ENCODE assay signal across 1 cellular context in the genomic region with DNA sequence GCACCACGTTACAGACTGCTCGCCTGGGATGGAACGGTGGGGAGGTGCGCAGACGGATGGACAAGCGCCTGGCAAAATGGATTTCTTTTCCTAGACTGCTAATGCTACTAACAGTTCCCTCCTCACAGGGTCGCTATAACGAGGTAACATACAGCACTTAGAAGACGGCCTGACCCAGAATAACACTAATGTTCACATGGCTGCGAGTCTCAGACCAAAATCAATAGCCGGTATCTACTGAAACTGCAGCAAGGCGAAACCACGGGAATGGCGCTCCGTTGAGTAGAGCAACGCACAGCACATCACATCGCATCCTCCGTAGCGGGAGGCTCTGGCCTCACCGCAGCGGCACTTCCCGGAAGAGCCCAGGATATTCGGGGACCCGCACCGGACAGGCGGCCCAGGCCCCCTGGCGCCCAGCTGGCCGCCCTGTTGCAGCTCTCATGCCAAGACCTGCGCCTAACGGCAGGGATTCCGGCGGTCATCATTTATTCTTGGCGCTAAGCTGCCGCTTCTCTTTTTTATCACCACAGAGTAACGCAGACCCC.
TF ChIP-seq lines count a peak whose summit lies in the region.

No MANE protein-coding gene starts in this region.

TF ChIP-seq in HepG2, 621 proteins besides CTCF, POLR2A, EP300 and RAD21 (continued from another document and continues in another):
- no peak for TF ChIP-seq KAT2B (IDR thresholded peaks at IDR 0.05; ENCODE audit: borderline replicate concordance, low read depth, low read length)
- no peak for TF ChIP-seq IRF2 (CRISPR knock-in tag; IDR thresholded peaks at IDR 0.05)
- TF ChIP-seq ZEB1 (IDR thresholded peaks at IDR 0.05; ENCODE audit: insufficient replicate concordance, low read depth) = no peak
- TF ChIP-seq SRY (CRISPR knock-in tag; IDR thresholded peaks at IDR 0.05) = no peak
- TF ChIP-seq ZNF775 (CRISPR knock-in tag; IDR thresholded peaks at IDR 0.05; ENCODE audit: borderline replicate concordance) = no peak
- no peak for TF ChIP-seq NR2F1 (CRISPR knock-in tag; IDR thresholded peaks at IDR 0.05)
- TF ChIP-seq SOX5 (CRISPR knock-in tag; IDR thresholded peaks at IDR 0.05; ENCODE audit: borderline replicate concordance) = no peak
- no peak for TF ChIP-seq ZBTB37 (CRISPR knock-in tag; IDR thresholded peaks at IDR 0.05)
- TF ChIP-seq ZNF510 (CRISPR knock-in tag; IDR thresholded peaks at IDR 0.05; ENCODE audit: low read depth) = no peak
- no peak for TF ChIP-seq ZNF788 (CRISPR knock-in tag; IDR thresholded peaks at IDR 0.05; ENCODE audit: borderline replicate concordance)
- no peak; the same call in 1 of the 2 replicates for TF ChIP-seq ZNF768 (CRISPR knock-in tag; IDR thresholded peaks at IDR 0.05)
- no peak for TF ChIP-seq TAF1 (CRISPR knock-in tag; IDR thresholded peaks at IDR 0.05)
- peak; percentile 52; the same call in 1 of the 2 replicates for TF ChIP-seq ELF3 (CRISPR knock-in tag; IDR thresholded peaks at IDR 0.05)
- TF ChIP-seq GATA4 (IDR thresholded peaks at IDR 0.05; ENCODE audit: borderline replicate concordance, low read depth) = no peak
- TF ChIP-seq TCF7L2 (IDR thresholded peaks at IDR 0.05; ENCODE audit: low read depth, low read length) = no peak
- TF ChIP-seq ZNF382 (CRISPR knock-in tag; IDR thresholded peaks at IDR 0.05; ENCODE audit: borderline replicate concordance) = no peak
- TF ChIP-seq PAX8 (CRISPR knock-in tag; IDR thresholded peaks at IDR 0.05; ENCODE audit: borderline replicate concordance) = no peak
- no peak for TF ChIP-seq ZNF432 (CRISPR knock-in tag; IDR thresholded peaks at IDR 0.05; ENCODE audit: borderline replicate concordance)
- no peak for TF ChIP-seq RFXANK (CRISPR knock-in tag; IDR thresholded peaks at IDR 0.05)
- TF ChIP-seq TBX2 (CRISPR knock-in tag; IDR thresholded peaks at IDR 0.05; ENCODE audit: borderline replicate concordance) = no peak; the same call in 1 of the 2 replicates
- TF ChIP-seq RAD51 (IDR thresholded peaks at IDR 0.05; ENCODE audit: borderline replicate concordance) = no peak
- TF ChIP-seq RXRB (CRISPR knock-in tag; IDR thresholded peaks at IDR 0.05; ENCODE audit: borderline replicate concordance) = no peak
- no peak for TF ChIP-seq RFX3 (CRISPR knock-in tag; IDR thresholded peaks at IDR 0.05)
- TF ChIP-seq ESRRA (CRISPR knock-in tag; IDR thresholded peaks at IDR 0.05; ENCODE audit: low read depth) = no peak
- 0 out of 2 replicates have a peak, but pooled peaks have one; percentile 8 for TF ChIP-seq TIGD3 (CRISPR knock-in tag; IDR thresholded peaks at IDR 0.05; ENCODE audit: borderline replicate concordance)
- no peak; the same call in 1 of the 2 replicates for TF ChIP-seq PRMT3 (CRISPR knock-in tag; IDR thresholded peaks at IDR 0.05; ENCODE audit: borderline replicate concordance, low read depth)
- TF ChIP-seq, protein P1, sequence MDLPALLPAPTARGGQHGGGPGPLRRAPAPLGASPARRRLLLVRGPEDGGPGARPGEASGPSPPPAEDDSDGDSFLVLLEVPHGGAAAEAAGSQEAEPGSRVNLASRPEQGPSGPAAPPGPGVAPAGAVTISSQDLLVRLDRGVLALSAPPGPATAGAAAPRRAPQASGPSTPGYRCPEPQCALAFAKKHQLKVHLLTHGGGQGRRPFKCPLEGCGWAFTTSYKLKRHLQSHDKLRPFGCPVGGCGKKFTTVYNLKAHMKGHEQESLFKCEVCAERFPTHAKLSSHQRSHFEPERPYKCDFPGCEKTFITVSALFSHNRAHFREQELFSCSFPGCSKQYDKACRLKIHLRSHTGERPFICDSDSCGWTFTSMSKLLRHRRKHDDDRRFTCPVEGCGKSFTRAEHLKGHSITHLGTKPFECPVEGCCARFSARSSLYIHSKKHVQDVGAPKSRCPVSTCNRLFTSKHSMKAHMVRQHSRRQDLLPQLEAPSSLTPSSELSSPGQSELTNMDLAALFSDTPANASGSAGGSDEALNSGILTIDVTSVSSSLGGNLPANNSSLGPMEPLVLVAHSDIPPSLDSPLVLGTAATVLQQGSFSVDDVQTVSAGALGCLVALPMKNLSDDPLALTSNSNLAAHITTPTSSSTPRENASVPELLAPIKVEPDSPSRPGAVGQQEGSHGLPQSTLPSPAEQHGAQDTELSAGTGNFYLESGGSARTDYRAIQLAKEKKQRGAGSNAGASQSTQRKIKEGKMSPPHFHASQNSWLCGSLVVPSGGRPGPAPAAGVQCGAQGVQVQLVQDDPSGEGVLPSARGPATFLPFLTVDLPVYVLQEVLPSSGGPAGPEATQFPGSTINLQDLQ (CRISPR knock-in tag; IDR thresholded peaks at IDR 0.05) = no peak; the same call in 1 of the 2 replicates
- no peak for TF ChIP-seq ZNF230 (CRISPR knock-in tag; IDR thresholded peaks at IDR 0.05)
- no peak for TF ChIP-seq ZFP91 (CRISPR knock-in tag; IDR thresholded peaks at IDR 0.05; ENCODE audit: borderline replicate concordance)
- TF ChIP-seq ZNF256 (CRISPR knock-in tag; conservative IDR thresholded peaks at IDR 0.05) = no peak
- no peak for TF ChIP-seq TBX3 (IDR thresholded peaks at IDR 0.05; ENCODE audit: borderline replicate concordance)
- TF ChIP-seq, protein P2, sequence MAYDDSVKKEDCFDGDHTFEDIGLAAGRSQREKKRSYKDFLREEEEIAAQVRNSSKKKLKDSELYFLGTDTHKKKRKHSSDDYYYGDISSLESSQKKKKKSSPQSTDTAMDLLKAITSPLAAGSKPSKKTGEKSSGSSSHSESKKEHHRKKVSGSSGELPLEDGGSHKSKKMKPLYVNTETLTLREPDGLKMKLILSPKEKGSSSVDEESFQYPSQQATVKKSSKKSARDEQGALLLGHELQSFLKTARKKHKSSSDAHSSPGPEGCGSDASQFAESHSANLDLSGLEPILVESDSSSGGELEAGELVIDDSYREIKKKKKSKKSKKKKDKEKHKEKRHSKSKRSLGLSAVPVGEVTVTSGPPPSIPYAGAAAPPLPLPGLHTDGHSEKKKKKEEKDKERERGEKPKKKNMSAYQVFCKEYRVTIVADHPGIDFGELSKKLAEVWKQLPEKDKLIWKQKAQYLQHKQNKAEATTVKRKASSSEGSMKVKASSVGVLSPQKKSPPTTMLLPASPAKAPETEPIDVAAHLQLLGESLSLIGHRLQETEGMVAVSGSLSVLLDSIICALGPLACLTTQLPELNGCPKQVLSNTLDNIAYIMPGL (CRISPR knock-in tag; IDR thresholded peaks at IDR 0.05; ENCODE audit: borderline replicate concordance in 1 of 2, low read depth in 1 of 2) = peak; percentile 1 to 87; a peak in 1 of 4 replicates
- no peak for TF ChIP-seq ZNF468 (CRISPR knock-in tag; IDR thresholded peaks at IDR 0.05)
- TF ChIP-seq AGO2 (optimal IDR thresholded peaks at IDR 0.05; ENCODE audit: low read depth, low read length) = no peak
- no peak for TF ChIP-seq PAWR (CRISPR knock-in tag; IDR thresholded peaks at IDR 0.05; ENCODE audit: borderline replicate concordance)
- TF ChIP-seq ZBTB3 (CRISPR knock-in tag; IDR thresholded peaks at IDR 0.05; ENCODE audit: borderline replicate concordance, low read depth) = no peak
- TF ChIP-seq SMARCE1 (IDR thresholded peaks at IDR 0.05; ENCODE audit: borderline replicate concordance) = no peak
- TF ChIP-seq AHR (CRISPR knock-in tag; IDR thresholded peaks at IDR 0.05) = no peak
- TF ChIP-seq ZSCAN5A (CRISPR knock-in tag; IDR thresholded peaks at IDR 0.05; ENCODE audit: borderline replicate concordance) = 0 out of 2 replicates have a peak, but pooled peaks have one; percentile 52
- TF ChIP-seq STAT6 (CRISPR knock-in tag; IDR thresholded peaks at IDR 0.05; ENCODE audit: borderline replicate concordance) = 0 out of 2 replicates have a peak, but pooled peaks have one; percentile 44
- TF ChIP-seq BCL6 (CRISPR knock-in tag; IDR thresholded peaks at IDR 0.05) = no peak
- no peak for TF ChIP-seq SRSF4 (IDR thresholded peaks at IDR 0.05; ENCODE audit: low read depth, low read length, poor library complexity, severe bottlenecking)
- no peak for TF ChIP-seq POLR2AphosphoS2 (IDR thresholded peaks at IDR 0.05; ENCODE audit: low read depth, low read length)
- TF ChIP-seq, protein P3, sequence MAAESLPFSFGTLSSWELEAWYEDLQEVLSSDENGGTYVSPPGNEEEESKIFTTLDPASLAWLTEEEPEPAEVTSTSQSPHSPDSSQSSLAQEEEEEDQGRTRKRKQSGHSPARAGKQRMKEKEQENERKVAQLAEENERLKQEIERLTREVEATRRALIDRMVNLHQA (CRISPR knock-in tag; IDR thresholded peaks at IDR 0.05) = no peak
- TF ChIP-seq DMTF1 (CRISPR knock-in tag; IDR thresholded peaks at IDR 0.05) = no peak
- no peak for TF ChIP-seq SIX4 (CRISPR knock-in tag; IDR thresholded peaks at IDR 0.05)
- no peak for TF ChIP-seq SSRP1 (CRISPR knock-in tag; IDR thresholded peaks at IDR 0.05)
- 0 out of 2 replicates have a peak, but pooled peaks have one; percentile 40 for TF ChIP-seq BATF2 (CRISPR knock-in tag; IDR thresholded peaks at IDR 0.05)
